14 cellular contexts compared by ENCODE assay signal in the genomic region with DNA sequence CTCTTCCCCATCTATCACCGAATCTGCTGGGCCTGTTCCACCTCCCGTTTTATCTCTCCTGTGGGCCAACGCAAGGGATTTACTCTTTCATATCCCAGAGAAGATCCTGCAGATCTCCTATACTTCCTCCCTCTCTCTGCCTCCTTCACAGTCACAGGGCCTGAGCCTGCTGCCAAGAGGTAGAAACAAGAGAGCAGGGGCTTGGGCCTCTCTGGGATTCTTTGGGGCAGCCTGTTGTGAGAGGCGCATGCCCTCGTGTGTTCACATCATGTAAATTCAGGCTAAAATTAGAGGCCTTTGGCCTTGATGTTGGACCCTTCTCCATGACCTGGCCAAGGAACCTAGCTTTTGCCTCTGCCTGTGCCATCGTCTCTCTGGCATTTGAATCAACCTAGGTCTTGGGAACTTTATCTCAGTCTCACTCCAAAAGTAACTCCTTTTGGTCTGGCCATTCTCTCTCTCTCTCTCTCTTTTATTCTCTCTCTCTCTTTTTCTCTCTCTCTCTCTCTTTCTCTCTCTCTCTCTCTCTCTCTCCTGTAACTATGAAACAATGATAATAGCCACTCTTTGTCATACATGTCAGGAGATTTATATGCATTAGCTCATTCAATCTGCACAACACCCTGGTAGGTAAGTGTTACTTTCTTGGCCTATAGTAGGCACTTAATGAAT. TPM values are rescaled to one million over a fixed set of nuclear protein-coding genes. Genes with fewer than 3 reads are reported as not detected.
A peak's percentile ranks its signal among the peaks of the same experiment; 100 is the strongest.
DNase-seq lines count a peak whose midpoint lies in the region; ATAC-seq, FAIRE-seq and TF ChIP-seq lines count a peak whose summit lies in the region.
"Had no signal": no experiment of that assay in that cellular context is flagged by ENCODE, and none has a peak within 500 bp of the region (broad histone marks: within the 10 kb centered on the region; RNA-seq: fewer than 3 reads in every experiment).

No MANE protein-coding gene starts in this region.

- no peak overlapping the region for H3K27ac ChIP-seq in kidney (ENCODE audit: low read depth in 2 of 2, low read length in 2 of 2)
- H3K27ac ChIP-seq: adrenal gland had no signal

- peaks cover 6% of the 10 kb centered on the region for H3K27me3 Mint-ChIP-seq in activated naive CD8-positive, alpha-beta T cell treated with anti-CD3 and anti-CD28 coated beads, Interleukin-2, amount 50 U/mL, for 24 hours

- TF ChIP-seq CTCF in AG04449 (IDR thresholded peaks at IDR 0.05; ENCODE audit: insufficient read depth, low read length, missing control alignments) = peak; percentile 5
- peak; percentile 31 for TF ChIP-seq CTCF in astrocyte of the cerebellum (IDR thresholded peaks at IDR 0.05; ENCODE audit: low read depth, low read length, missing control alignments)
- TF ChIP-seq CTCF in kidney (IDR thresholded peaks at IDR 0.05; ENCODE audit: borderline replicate concordance, extremely low read depth, insufficient read depth) = peak; percentile 11

- H3K4me3 Mint-ChIP-seq in activated naive CD8-positive, alpha-beta T cell treated with anti-CD3 and anti-CD28 coated beads, Interleukin-2, amount 50 U/mL, for 24 hours = no peak overlapping the region

- H3K9me3 Mint-ChIP-seq in activated naive CD8-positive, alpha-beta T cell treated with anti-CD3 and anti-CD28 coated beads, Interleukin-2, amount 50 U/mL, for 24 hours = no peaks in the 10 kb centered on the region

- H3K36me3 ChIP-seq in kidney (ENCODE audit: control insufficient read depth in 1 of 2, insufficient read depth in 2 of 2, low read length in 2 of 2) = no peaks in the 10 kb centered on the region
- H3K36me3 ChIP-seq: adrenal gland had no signal

- in situ Hi-C loops in astrocyte of the cerebellum (cut with HindIII; ENCODE audit: low sequenced_read_pairs) = no loop called here

- H3K9me3 ChIP-seq in kidney (ENCODE audit: control insufficient read depth in 1 of 2, low read length in 2 of 2) = no peaks in the 10 kb centered on the region
- H3K9me3 ChIP-seq: adrenal gland had no signal

- H3K4me1 ChIP-seq in kidney (ENCODE audit: control insufficient read depth in 1 of 2, insufficient read depth in 1 of 2, low read depth in 1 of 2, low read length in 2 of 2) = no peaks in the 10 kb centered on the region
- H3K4me1 ChIP-seq: adrenal gland had no signal

- no peak overlapping the region for H3K9ac ChIP-seq in kidney (ENCODE audit: low read length in 2 of 2)

- no peak for ATAC-seq in activated naive CD8-positive, alpha-beta T cell treated with anti-CD3 and anti-CD28 coated beads, Interleukin-2, amount 50 U/mL, for 24 hours
- ATAC-seq in activated CD4-positive, CD25-positive, alpha-beta regulatory T cell treated with anti-CD3 and anti-CD28 coated beads, Interleukin-2, amount 50 U/mL, for 24 hours = no peak
- no peak for ATAC-seq in GM18511 (IDR thresholded peaks at IDR 0.05; ENCODE audit: unreplicated experiment)

- H3K4me3 ChIP-seq in AG04449 (ENCODE audit: low read depth, low read length) (no peak overlapping the region), astrocyte of the cerebellum (ENCODE audit: low read depth, low read length) (no peak overlapping the region), kidney (ENCODE audit: low read length in 2 of 2) (no peak overlapping the region)
- H3K4me3 ChIP-seq: adrenal gland had no signal

- H3K4me1 Mint-ChIP-seq in activated naive CD8-positive, alpha-beta T cell treated with anti-CD3 and anti-CD28 coated beads, Interleukin-2, amount 50 U/mL, for 24 hours = no peaks in the 10 kb centered on the region

- no peak overlapping the region for H3K27ac Mint-ChIP-seq in activated naive CD8-positive, alpha-beta T cell treated with anti-CD3 and anti-CD28 coated beads, Interleukin-2, amount 50 U/mL, for 24 hours

- POLR2A ChIA-PET in AG04449 (lab: Yijun Ruan, JAX) = no interaction called here

- CTCF ChIA-PET in AG04449 (lab: Yijun Ruan, JAX) = interaction anchor here (0.6 to 5.8 kb wide), 5 partner anchors 14 to 635 kb away, joined by 3 to 57 read pairs (median 6); no protein-coding TSS in a partner anchor

- FAIRE-seq in kidney (lab: Jason Lieb, UNC) = no peak
- FAIRE-seq: GM19239 had no signal

- no peak for DNase-seq in AG04449 (ENCODE audit: low read depth, low spot score)
- DNase-seq in HT1080 (ENCODE audit: low read depth) = peak; percentile 25
- DNase-seq in astrocyte of the cerebellum (ENCODE audit: low read depth) = no peak
- DNase-seq in kidney = no peak
- DNase-seq in activated naive CD8-positive, alpha-beta T cell treated with anti-CD3 and anti-CD28 coated beads, Interleukin-2, amount 50 U/mL, for 24 hours = no peak
- no peak for DNase-seq in activated effector memory CD4-positive, alpha-beta T cell treated with anti-CD3 and anti-CD28 coated beads, Interleukin-2, amount 50 U/mL, for 16 hours
- DNase-seq: activated CD4-positive, CD25-positive, alpha-beta regulatory T cell; adrenal gland; NCI-H2107; posterior cingulate gyrus; stimulated activated CD8-positive, alpha-beta memory T cell treated with anti-CD3 and anti-CD28 coated beads, Interleukin-4, amount 100 ng/mL, for 48 hours had no signal

- intact Hi-C loops in kidney (cut with DNase I) = no loop called here

- no peaks in the 10 kb centered on the region for H3K36me3 Mint-ChIP-seq in activated naive CD8-positive, alpha-beta T cell treated with anti-CD3 and anti-CD28 coated beads, Interleukin-2, amount 50 U/mL, for 24 hours (ENCODE audit: low read depth)

RNA-seq across cellular contexts. Expression of a gene that starts 20.0 kb away (rescaled TPM):
- 47.7 and 48.7 TPM in 2 replicates for total RNA-seq in HT1080 (2014; rRNA removed; shearing (Covaris generic))
- polyA plus RNA-seq in HT1080 (2015; cell fraction: cytosol; rRNA removed) = 24.8 and 27.4 TPM in 2 replicates
- 31.0 and 35.8 TPM in 2 replicates for polyA plus RNA-seq in HT1080 (2015; cell fraction: nucleus; rRNA removed)
- total RNA-seq in kidney = 53.0 TPM
- 50.6 TPM for polyA plus RNA-seq in kidney (ENCODE audit: insufficient read depth, low read depth, low replicate concordance)
